Comparison of ENCODE assay signal across 7 cellular contexts in the genomic region with DNA sequence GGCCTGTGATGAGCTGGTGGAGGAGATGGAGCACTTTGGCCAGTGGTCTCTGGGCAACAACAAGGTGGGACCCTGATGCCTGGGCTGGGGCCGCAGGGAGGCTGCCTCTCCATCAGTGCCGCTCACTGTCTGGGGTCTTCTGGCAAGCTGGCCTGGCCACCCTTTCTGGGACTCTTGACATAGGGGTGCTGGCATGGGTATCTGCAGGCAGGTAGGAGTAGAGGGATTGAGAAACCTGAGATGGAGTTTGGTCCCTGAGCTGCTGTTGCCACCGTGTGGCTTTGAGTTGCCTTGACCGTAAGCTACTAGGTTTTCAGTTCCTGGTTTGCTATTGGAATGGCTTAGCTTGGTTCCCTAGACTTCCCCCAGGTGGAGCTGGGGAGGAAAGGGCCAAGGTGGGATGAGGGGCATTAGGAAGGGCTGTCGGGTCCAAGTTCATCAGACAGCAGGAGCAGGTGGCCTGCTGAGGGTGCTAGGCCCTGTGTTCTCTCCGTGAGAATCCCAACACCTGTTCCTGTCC. TPM values are rescaled to one million over a fixed set of nuclear protein-coding genes. Genes with fewer than 3 reads are reported as not detected.
DNase-seq lines count a peak whose midpoint lies in the region; ATAC-seq and TF ChIP-seq lines count a peak whose summit lies in the region.

No MANE protein-coding gene starts in this region.

- no peaks in the 10 kb centered on the region for H3K27me3 ChIP-seq in gastroesophageal sphincter

- TF ChIP-seq CTCF in GM12873 (IDR thresholded peaks at IDR 0.05; ENCODE audit: insufficient read depth, low read depth, low read length, missing control alignments) (peak; percentile 68), gastroesophageal sphincter (IDR thresholded peaks at IDR 0.05) (peak in 3 of 4 experiments; percentile 28 to 47 (median 44))

- DNase-seq in NCI-H128 (lab: John Stamatoyannopoulos, UW; ENCODE audit: unreplicated experiment) (peak; percentile 79), SKM-1 (lab: John Stamatoyannopoulos, UW; ENCODE audit: unreplicated experiment) (peak; percentile 10), renal cortical epithelial cell (ENCODE audit: low read depth) (peak; percentile 67)

- H3K4me1 ChIP-seq in gastroesophageal sphincter = no peaks in the 10 kb centered on the region

- TF ChIP-seq EP300 in gastroesophageal sphincter (IDR thresholded peaks at IDR 0.05) = no peak

- no peak overlapping the region for H3K27ac ChIP-seq in gastroesophageal sphincter

- H3K9me3 ChIP-seq in gastroesophageal sphincter = no peaks in the 10 kb centered on the region

- 27 to 45% methylated on average over 2 to 4 of the region's 6 CpGs for WGBS in gastroesophageal sphincter (ENCODE audit: low coverage in 1 of 2), 2 donors

- peaks cover 0 to 97% of the 10 kb centered on the region in 2 donors for H3K36me3 ChIP-seq in gastroesophageal sphincter

- TF ChIP-seq POLR2A in gastroesophageal sphincter (IDR thresholded peaks at IDR 0.05) = no peak

- no peak overlapping the region for H3K4me3 ChIP-seq in gastroesophageal sphincter

- ATAC-seq in gastroesophageal sphincter (peak; percentile 41), GM19452 (IDR thresholded peaks at IDR 0.05; ENCODE audit: unreplicated experiment) (no peak), GM18502 (IDR thresholded peaks at IDR 0.05; ENCODE audit: poor library complexity, unreplicated experiment) (no peak)

RNA-seq across cellular contexts. Expression of a gene that starts 13.2 kb away (rescaled TPM):
- total RNA-seq in gastroesophageal sphincter (100 to 1,000 TPM; 117 to 236 (median 186) TPM), renal cortical epithelial cell (56.6 and 80.5 TPM in 2 replicates)

RNA-seq across cellular contexts. Expression of a gene that starts 32.6 kb away (rescaled TPM):
- total RNA-seq in gastroesophageal sphincter (100 to 1,000 TPM in 1 of 4 donors, 10 to 100 TPM in 3; 66.5 to 125 (median 70.1) TPM), renal cortical epithelial cell (83.0 and 242 TPM in 2 replicates)

RNA-seq across cellular contexts. Expression of a gene that starts 40.9 kb away (rescaled TPM):
- 100 to 1,000 TPM in 1 of 4 donors, 10 to 100 TPM in 3; 70.8 to 128 (median 83.8) TPM for total RNA-seq in gastroesophageal sphincter
- 67.7 and 92.1 TPM in 2 replicates for total RNA-seq in renal cortical epithelial cell

RNA-seq across cellular contexts. Expression of a gene that starts 52.2 kb away (rescaled TPM):
- total RNA-seq in gastroesophageal sphincter (10 to 100 TPM; 24.1 to 41.9 (median 31.8) TPM), renal cortical epithelial cell (17.0 and 53.1 TPM in 2 replicates)

Comparison
In these comparisons a context has a peak if more than half of its experiments do, and no peak if none do; other contexts are left out.
1. DNase-seq: peak in every context shown above with its lines; median percentile 79 in NCI-H128; 67 in renal cortical epithelial cell; 10 in SKM-1.